In the genomic region with DNA sequence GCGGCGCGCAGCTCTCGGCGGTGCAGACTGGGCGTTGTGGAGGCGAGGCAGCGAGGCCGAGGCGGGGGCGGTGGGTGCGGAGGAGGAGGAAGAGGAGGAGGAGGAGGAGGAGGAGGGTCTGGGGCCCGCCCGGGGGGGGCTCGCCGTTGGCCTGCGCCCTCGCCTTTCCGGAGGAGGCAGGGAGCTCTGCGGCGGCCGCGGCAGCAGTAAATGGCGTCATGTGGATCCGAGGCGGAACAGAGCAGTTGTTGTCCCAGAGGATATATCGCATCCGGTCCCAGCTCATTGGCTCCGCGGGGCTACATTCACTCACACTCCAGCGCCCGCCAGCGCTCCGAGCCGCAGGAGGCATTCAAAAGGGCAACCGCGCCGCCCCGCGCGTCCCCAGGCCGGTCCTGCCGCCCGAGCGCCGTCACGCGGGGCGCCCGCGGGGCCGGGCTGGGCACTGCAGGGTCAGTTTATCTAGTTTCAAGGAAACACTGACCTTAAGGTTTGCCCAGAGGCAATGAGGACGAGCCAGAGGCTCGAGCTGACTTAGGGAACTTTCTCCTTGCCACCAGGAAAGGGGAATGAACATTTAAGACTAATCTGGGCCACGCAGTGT, we compare ENCODE assay signal across 1 cellular context.
TF ChIP-seq lines count a peak whose summit lies in the region.

A gene with protein sequence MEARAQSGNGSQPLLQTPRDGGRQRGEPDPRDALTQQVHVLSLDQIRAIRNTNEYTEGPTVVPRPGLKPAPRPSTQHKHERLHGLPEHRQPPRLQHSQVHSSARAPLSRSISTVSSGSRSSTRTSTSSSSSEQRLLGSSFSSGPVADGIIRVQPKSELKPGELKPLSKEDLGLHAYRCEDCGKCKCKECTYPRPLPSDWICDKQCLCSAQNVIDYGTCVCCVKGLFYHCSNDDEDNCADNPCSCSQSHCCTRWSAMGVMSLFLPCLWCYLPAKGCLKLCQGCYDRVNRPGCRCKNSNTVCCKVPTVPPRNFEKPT (minus strand): TSS at position 29 of the 604 bp plus-strand sequence. CDS start 3,421 bp downstream, outside the sequence.

TF ChIP-seq in HepG2, 621 proteins besides CTCF, POLR2A, EP300 and RAD21 (continued from another document and continues in another):
- no peak for TF ChIP-seq NONO (IDR thresholded peaks at IDR 0.05)
- peak; percentile 60; the same call in 1 of the 2 replicates for TF ChIP-seq NONO (CRISPR knock-in tag; conservative IDR thresholded peaks at IDR 0.05)
- no peak for TF ChIP-seq ZKSCAN1 (IDR thresholded peaks at IDR 0.05; ENCODE audit: low read length)
- TF ChIP-seq ZNF451 (CRISPR knock-in tag; IDR thresholded peaks at IDR 0.05): no peak
- no peak for TF ChIP-seq JUND (CRISPR knock-in tag; IDR thresholded peaks at IDR 0.05)
- TF ChIP-seq, protein P1, sequence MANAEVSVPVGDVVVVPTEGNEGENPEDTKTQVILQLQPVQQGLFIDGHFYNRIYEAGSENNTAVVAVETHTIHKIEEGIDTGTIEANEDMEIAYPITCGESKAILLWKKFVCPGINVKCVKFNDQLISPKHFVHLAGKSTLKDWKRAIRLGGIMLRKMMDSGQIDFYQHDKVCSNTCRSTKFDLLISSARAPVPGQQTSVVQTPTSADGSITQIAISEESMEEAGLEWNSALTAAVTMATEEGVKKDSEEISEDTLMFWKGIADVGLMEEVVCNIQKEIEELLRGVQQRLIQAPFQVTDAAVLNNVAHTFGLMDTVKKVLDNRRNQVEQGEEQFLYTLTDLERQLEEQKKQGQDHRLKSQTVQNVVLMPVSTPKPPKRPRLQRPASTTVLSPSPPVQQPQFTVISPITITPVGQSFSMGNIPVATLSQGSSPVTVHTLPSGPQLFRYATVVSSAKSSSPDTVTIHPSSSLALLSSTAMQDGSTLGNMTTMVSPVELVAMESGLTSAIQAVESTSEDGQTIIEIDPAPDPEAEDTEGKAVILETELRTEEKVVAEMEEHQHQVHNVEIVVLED (CRISPR knock-in tag; IDR thresholded peaks at IDR 0.05; ENCODE audit: borderline replicate concordance): no peak
- TF ChIP-seq TBP (CRISPR knock-in tag; IDR thresholded peaks at IDR 0.05): no peak
- no peak for TF ChIP-seq ZNF30 (CRISPR knock-in tag; IDR thresholded peaks at IDR 0.05)
- TF ChIP-seq CHCHD3 (CRISPR knock-in tag; IDR thresholded peaks at IDR 0.05): no peak
- no peak for TF ChIP-seq ZNF562 (CRISPR knock-in tag; IDR thresholded peaks at IDR 0.05; ENCODE audit: borderline replicate concordance)
- TF ChIP-seq ZNF337 (CRISPR knock-in tag; IDR thresholded peaks at IDR 0.05; ENCODE audit: borderline replicate concordance, low read depth): no peak
- no peak for TF ChIP-seq ZNF44 (CRISPR knock-in tag; IDR thresholded peaks at IDR 0.05)
- TF ChIP-seq KLF11 (CRISPR knock-in tag; IDR thresholded peaks at IDR 0.05): 0 out of 2 replicates have a peak, but pooled peaks have one; percentile 78
- TF ChIP-seq ZNF816 (CRISPR knock-in tag; IDR thresholded peaks at IDR 0.05; ENCODE audit: borderline replicate concordance): no peak
- TF ChIP-seq POLR2G (IDR thresholded peaks at IDR 0.05; ENCODE audit: low read depth, low read length): peak; percentile 87
- TF ChIP-seq POLR2AphosphoS5 (IDR thresholded peaks at IDR 0.05; ENCODE audit: low read depth, low read length): peak; percentile 59; the same call in 1 of the 2 replicates
- TF ChIP-seq PHB2 (IDR thresholded peaks at IDR 0.05; ENCODE audit: partially characterized antibody): no peak
- TF ChIP-seq ZNF230 (CRISPR knock-in tag; IDR thresholded peaks at IDR 0.05): no peak
- 0 out of 2 replicates have a peak, but pooled peaks have one; percentile 52 for TF ChIP-seq ZNF724P (CRISPR knock-in tag; IDR thresholded peaks at IDR 0.05; ENCODE audit: borderline replicate concordance)
- TF ChIP-seq TBL1XR1 (IDR thresholded peaks at IDR 0.05; ENCODE audit: borderline replicate concordance, low read length, partially characterized antibody): no peak
- TF ChIP-seq TEAD3 (CRISPR knock-in tag; optimal IDR thresholded peaks at IDR 0.05; ENCODE audit: borderline replicate concordance): no peak
- TF ChIP-seq, protein P2, sequence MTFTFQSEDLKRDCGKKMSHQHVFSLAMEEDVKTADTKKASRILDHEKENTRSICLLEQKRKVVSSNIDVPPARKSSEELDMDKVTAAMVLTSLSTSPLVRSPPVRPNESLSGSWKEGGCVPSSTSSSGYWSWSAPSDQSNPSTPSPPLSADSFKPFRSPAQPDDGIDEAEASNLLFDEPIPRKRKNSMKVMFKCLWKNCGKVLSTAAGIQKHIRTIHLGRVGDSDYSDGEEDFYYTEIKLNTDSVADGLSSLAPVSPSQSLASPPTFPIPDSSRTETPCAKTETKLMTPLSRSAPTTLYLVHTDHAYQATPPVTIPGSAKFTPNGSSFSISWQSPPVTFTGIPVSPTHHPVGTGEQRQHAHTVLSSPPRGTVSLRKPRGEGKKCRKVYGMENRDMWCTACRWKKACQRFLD (CRISPR knock-in tag; IDR thresholded peaks at IDR 0.05; ENCODE audit: borderline replicate concordance): no peak
- TF ChIP-seq ZNF441 (CRISPR knock-in tag; IDR thresholded peaks at IDR 0.05; ENCODE audit: borderline replicate concordance): no peak; the same call in 1 of the 2 replicates
- TF ChIP-seq, protein P3, sequence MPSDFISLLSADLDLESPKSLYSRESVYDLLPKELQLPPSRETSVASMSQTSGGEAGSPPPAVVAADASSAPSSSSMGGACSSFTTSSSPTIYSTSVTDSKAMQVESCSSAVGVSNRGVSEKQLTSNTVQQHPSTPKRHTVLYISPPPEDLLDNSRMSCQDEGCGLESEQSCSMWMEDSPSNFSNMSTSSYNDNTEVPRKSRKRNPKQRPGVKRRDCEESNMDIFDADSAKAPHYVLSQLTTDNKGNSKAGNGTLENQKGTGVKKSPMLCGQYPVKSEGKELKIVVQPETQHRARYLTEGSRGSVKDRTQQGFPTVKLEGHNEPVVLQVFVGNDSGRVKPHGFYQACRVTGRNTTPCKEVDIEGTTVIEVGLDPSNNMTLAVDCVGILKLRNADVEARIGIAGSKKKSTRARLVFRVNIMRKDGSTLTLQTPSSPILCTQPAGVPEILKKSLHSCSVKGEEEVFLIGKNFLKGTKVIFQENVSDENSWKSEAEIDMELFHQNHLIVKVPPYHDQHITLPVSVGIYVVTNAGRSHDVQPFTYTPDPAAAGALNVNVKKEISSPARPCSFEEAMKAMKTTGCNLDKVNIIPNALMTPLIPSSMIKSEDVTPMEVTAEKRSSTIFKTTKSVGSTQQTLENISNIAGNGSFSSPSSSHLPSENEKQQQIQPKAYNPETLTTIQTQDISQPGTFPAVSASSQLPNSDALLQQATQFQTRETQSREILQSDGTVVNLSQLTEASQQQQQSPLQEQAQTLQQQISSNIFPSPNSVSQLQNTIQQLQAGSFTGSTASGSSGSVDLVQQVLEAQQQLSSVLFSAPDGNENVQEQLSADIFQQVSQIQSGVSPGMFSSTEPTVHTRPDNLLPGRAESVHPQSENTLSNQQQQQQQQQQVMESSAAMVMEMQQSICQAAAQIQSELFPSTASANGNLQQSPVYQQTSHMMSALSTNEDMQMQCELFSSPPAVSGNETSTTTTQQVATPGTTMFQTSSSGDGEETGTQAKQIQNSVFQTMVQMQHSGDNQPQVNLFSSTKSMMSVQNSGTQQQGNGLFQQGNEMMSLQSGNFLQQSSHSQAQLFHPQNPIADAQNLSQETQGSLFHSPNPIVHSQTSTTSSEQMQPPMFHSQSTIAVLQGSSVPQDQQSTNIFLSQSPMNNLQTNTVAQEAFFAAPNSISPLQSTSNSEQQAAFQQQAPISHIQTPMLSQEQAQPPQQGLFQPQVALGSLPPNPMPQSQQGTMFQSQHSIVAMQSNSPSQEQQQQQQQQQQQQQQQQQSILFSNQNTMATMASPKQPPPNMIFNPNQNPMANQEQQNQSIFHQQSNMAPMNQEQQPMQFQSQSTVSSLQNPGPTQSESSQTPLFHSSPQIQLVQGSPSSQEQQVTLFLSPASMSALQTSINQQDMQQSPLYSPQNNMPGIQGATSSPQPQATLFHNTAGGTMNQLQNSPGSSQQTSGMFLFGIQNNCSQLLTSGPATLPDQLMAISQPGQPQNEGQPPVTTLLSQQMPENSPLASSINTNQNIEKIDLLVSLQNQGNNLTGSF (CRISPR knock-in tag; IDR thresholded peaks at IDR 0.05): 0 out of 2 replicates have a peak, but pooled peaks have one; percentile 56
- TF ChIP-seq, protein P4, sequence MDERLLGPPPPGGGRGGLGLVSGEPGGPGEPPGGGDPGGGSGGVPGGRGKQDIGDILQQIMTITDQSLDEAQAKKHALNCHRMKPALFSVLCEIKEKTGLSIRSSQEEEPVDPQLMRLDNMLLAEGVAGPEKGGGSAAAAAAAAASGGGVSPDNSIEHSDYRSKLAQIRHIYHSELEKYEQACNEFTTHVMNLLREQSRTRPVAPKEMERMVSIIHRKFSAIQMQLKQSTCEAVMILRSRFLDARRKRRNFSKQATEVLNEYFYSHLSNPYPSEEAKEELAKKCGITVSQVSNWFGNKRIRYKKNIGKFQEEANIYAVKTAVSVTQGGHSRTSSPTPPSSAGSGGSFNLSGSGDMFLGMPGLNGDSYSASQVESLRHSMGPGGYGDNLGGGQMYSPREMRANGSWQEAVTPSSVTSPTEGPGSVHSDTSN (CRISPR knock-in tag; IDR thresholded peaks at IDR 0.05): no peak
- TF ChIP-seq, protein P5, sequence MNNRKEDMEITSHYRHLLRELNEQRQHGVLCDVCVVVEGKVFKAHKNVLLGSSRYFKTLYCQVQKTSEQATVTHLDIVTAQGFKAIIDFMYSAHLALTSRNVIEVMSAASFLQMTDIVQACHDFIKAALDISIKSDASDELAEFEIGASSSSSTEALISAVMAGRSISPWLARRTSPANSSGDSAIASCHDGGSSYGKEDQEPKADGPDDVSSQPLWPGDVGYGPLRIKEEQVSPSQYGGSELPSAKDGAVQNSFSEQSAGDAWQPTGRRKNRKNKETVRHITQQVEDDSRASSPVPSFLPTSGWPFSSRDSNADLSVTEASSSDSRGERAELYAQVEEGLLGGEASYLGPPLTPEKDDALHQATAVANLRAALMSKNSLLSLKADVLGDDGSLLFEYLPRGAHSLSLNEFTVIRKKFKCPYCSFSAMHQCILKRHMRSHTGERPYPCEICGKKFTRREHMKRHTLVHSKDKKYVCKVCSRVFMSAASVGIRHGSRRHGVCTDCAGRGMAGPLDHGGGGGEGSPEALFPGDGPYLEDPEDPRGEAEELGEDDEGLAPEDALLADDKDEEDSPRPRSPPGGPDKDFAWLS (CRISPR knock-in tag; IDR thresholded peaks at IDR 0.05; ENCODE audit: borderline replicate concordance): no peak
- no peak for TF ChIP-seq CHD4 (IDR thresholded peaks at IDR 0.05; ENCODE audit: borderline replicate concordance, low read length)
- TF ChIP-seq MXD4 (CRISPR knock-in tag; IDR thresholded peaks at IDR 0.05): no peak
- TF ChIP-seq ZNF383 (CRISPR knock-in tag; IDR thresholded peaks at IDR 0.05; ENCODE audit: borderline replicate concordance): no peak
- TF ChIP-seq RBM39 (IDR thresholded peaks at IDR 0.05; ENCODE audit: low read depth, low read length, poor library complexity, severe bottlenecking): peak; percentile 66
- no peak for TF ChIP-seq RBAK (CRISPR knock-in tag; IDR thresholded peaks at IDR 0.05)
- TF ChIP-seq, protein P6, sequence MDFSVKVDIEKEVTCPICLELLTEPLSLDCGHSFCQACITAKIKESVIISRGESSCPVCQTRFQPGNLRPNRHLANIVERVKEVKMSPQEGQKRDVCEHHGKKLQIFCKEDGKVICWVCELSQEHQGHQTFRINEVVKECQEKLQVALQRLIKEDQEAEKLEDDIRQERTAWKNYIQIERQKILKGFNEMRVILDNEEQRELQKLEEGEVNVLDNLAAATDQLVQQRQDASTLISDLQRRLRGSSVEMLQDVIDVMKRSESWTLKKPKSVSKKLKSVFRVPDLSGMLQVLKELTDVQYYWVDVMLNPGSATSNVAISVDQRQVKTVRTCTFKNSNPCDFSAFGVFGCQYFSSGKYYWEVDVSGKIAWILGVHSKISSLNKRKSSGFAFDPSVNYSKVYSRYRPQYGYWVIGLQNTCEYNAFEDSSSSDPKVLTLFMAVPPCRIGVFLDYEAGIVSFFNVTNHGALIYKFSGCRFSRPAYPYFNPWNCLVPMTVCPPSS (IDR thresholded peaks at IDR 0.05): no peak
- 0 out of 2 replicates have a peak, but pooled peaks have one; percentile 8 for TF ChIP-seq PHF8 (CRISPR knock-in tag; IDR thresholded peaks at IDR 0.05)
- TF ChIP-seq, protein P7, sequence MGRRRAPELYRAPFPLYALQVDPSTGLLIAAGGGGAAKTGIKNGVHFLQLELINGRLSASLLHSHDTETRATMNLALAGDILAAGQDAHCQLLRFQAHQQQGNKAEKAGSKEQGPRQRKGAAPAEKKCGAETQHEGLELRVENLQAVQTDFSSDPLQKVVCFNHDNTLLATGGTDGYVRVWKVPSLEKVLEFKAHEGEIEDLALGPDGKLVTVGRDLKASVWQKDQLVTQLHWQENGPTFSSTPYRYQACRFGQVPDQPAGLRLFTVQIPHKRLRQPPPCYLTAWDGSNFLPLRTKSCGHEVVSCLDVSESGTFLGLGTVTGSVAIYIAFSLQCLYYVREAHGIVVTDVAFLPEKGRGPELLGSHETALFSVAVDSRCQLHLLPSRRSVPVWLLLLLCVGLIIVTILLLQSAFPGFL (CRISPR knock-in tag; IDR thresholded peaks at IDR 0.05): no peak
- no peak; the same call in 1 of the 2 replicates for TF ChIP-seq YEATS2 (CRISPR knock-in tag; IDR thresholded peaks at IDR 0.05; ENCODE audit: borderline replicate concordance)
- TF ChIP-seq JUNB (CRISPR knock-in tag; IDR thresholded peaks at IDR 0.05; ENCODE audit: borderline replicate concordance): no peak
- TF ChIP-seq, protein P8, sequence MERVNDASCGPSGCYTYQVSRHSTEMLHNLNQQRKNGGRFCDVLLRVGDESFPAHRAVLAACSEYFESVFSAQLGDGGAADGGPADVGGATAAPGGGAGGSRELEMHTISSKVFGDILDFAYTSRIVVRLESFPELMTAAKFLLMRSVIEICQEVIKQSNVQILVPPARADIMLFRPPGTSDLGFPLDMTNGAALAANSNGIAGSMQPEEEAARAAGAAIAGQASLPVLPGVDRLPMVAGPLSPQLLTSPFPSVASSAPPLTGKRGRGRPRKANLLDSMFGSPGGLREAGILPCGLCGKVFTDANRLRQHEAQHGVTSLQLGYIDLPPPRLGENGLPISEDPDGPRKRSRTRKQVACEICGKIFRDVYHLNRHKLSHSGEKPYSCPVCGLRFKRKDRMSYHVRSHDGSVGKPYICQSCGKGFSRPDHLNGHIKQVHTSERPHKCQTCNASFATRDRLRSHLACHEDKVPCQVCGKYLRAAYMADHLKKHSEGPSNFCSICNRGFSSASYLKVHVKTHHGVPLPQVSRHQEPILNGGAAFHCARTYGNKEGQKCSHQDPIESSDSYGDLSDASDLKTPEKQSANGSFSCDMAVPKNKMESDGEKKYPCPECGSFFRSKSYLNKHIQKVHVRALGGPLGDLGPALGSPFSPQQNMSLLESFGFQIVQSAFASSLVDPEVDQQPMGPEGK (CRISPR knock-in tag; IDR thresholded peaks at IDR 0.05): peak; percentile 97
- TF ChIP-seq ZFP36L1 (CRISPR knock-in tag; IDR thresholded peaks at IDR 0.05): no peak
- no peak for TF ChIP-seq ZFAT (CRISPR knock-in tag; conservative IDR thresholded peaks at IDR 0.05)
- no peak for TF ChIP-seq HNF4G (IDR thresholded peaks at IDR 0.05; ENCODE audit: borderline replicate concordance, low read depth, low read length)
- 0 out of 2 replicates have a peak, but pooled peaks have one; percentile 28 for TF ChIP-seq HNF4G (CRISPR knock-in tag; IDR thresholded peaks at IDR 0.05; ENCODE audit: borderline replicate concordance, low read depth)
- no peak for TF ChIP-seq ZSCAN31 (CRISPR knock-in tag; IDR thresholded peaks at IDR 0.05; ENCODE audit: low read depth)
- no peak for TF ChIP-seq PAF1 (CRISPR knock-in tag; IDR thresholded peaks at IDR 0.05)
- TF ChIP-seq SSRP1 (CRISPR knock-in tag; IDR thresholded peaks at IDR 0.05): no peak
